In genomic region chr10:3465406-3465891, GRCh38 we compare ENCODE assay signal across 1 cellular context.
TF ChIP-seq lines count a peak whose summit lies in the region.

No MANE protein-coding gene starts in this region.

TF ChIP-seq in SK-N-SH, 30 proteins besides CTCF, POLR2A, EP300 and RAD21 (continued from another document):
- no peak for TF ChIP-seq IRF3 (IDR thresholded peaks at IDR 0.05; ENCODE audit: low read depth, low read length)
